Comparison of ENCODE assay signal across 17 cellular contexts in the genomic region with DNA sequence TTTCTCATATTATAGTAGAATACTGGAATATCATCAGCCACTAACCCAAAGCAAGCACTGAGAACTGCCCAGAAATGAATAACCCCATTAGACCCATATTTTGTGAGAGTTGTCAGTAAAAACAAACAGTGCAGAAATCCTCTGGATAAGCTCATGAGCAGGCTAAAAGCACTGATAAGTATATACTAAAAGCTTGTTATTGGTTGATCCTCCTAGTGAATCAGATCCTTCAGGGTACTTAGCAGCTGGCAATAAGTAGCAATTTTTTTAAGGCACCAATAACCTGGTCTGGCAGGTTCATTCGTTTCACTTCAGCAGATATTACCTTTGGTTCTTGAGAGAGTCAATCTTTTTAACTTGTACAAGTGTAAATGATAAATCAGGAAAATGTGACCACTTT. TPM values are rescaled to one million over a fixed set of nuclear protein-coding genes. Genes with fewer than 3 reads are reported as not detected.
DNase-seq lines count a peak whose midpoint lies in the region; ATAC-seq and TF ChIP-seq lines count a peak whose summit lies in the region.
"Had no signal": no experiment of that assay in that cellular context is flagged by ENCODE, and none has a peak within 500 bp of the region (broad histone marks: within the 10 kb centered on the region; RNA-seq: fewer than 3 reads in every experiment).

No MANE protein-coding gene starts in this region.

- H3K36me3 ChIP-seq in right atrium auricular region (no peaks in the 10 kb centered on the region), neural progenitor cell (no peaks in the 10 kb centered on the region), Karpas-422 (ENCODE audit: insufficient read depth, low read length) (no peaks in the 10 kb centered on the region)

- DNase-seq in right atrium auricular region (ENCODE audit: low spot score) = no peak
- DNase-seq in cardiac septum (ENCODE audit: low spot score) = no peak
- peak; percentile 26 for DNase-seq in epithelial cell of esophagus (ENCODE audit: low read depth)
- DNase-seq in neural progenitor cell (ENCODE audit: low spot score) = no peak
- no peak for DNase-seq in Karpas-422
- no peak for DNase-seq in NCI-H146 (lab: John Stamatoyannopoulos, UW)
- DNase-seq in globus pallidus (ENCODE audit: low spot score) = no peak
- DNase-seq: activated CD4-positive, alpha-beta T cell treated with anti-CD3 and anti-CD28 coated beads for 4 hours; activated T-cell treated with anti-CD3 and anti-CD28 coated beads, Interleukin-2, amount 50 U/mL, for 48 hours; Calu3; naive thymus-derived CD8-positive, alpha-beta T cell; NCI-H1048; NCI-H2227 treated with DMSO at 0.1 percent for 48 hours; small intestine had no signal

- H3K4me2 ChIP-seq in neural progenitor cell (peak overlapping the region; percentile 87), Karpas-422 (ENCODE audit: low read depth, low read length, poor library complexity, severe bottlenecking) (no peak overlapping the region)

- TF ChIP-seq CTCF in right atrium auricular region (IDR thresholded peaks at IDR 0.05) = no peak
- TF ChIP-seq CTCF in epithelial cell of esophagus (IDR thresholded peaks at IDR 0.05; ENCODE audit: insufficient read depth, low read depth, low read length, missing control alignments) = no peak
- no peak for TF ChIP-seq CTCF in neural progenitor cell (IDR thresholded peaks at IDR 0.05)

- peaks cover 2% of the 10 kb centered on the region for H3K27me3 Mint-ChIP-seq in neural progenitor cell (ENCODE audit: insufficient read depth, low read depth)

- H3K36me3 Mint-ChIP-seq in neural progenitor cell = no peaks in the 10 kb centered on the region
- H3K36me3 Mint-ChIP-seq: naive thymus-derived CD8-positive, alpha-beta T cell had no signal

- peaks cover 33% of the 10 kb centered on the region for H3K4me1 Mint-ChIP-seq in neural progenitor cell
- H3K4me1 Mint-ChIP-seq: naive thymus-derived CD8-positive, alpha-beta T cell had no signal

- H3K9me3 Mint-ChIP-seq in neural progenitor cell = no peaks in the 10 kb centered on the region

- H3K9ac ChIP-seq in neural progenitor cell = no peak overlapping the region
- H3K9ac ChIP-seq in Karpas-422 (ENCODE audit: low read length) = no peak overlapping the region

- no peak overlapping the region for H3K4me3 Mint-ChIP-seq in neural progenitor cell
- H3K4me3 Mint-ChIP-seq: naive thymus-derived CD8-positive, alpha-beta T cell had no signal

- no peaks in the 10 kb centered on the region for H4K20me1 ChIP-seq in neural progenitor cell (ENCODE audit: low read depth)
- H4K20me1 ChIP-seq in Karpas-422 (ENCODE audit: insufficient read depth, low read depth, low read length) = no peaks in the 10 kb centered on the region

- H3K27ac Mint-ChIP-seq in neural progenitor cell = no peak overlapping the region
- H3K27ac Mint-ChIP-seq: naive thymus-derived CD8-positive, alpha-beta T cell had no signal

- intact Hi-C loops in cardiac septum (cut with DNase I) = no loop called here

- peaks cover 20% of the 10 kb centered on the region for H3F3A ChIP-seq in neural progenitor cell (ENCODE audit: low read depth)

- H3K9me2 ChIP-seq in Karpas-422 (replicated peaks; ENCODE audit: insufficient read depth, low read length) = no peaks in the 10 kb centered on the region

- H3K4me1 ChIP-seq in right atrium auricular region = no peaks in the 10 kb centered on the region
- H3K4me1 ChIP-seq in neural progenitor cell = peaks cover 19% of the 10 kb centered on the region
- no peaks in the 10 kb centered on the region for H3K4me1 ChIP-seq in Karpas-422 (ENCODE audit: low read length)

- H2AFZ ChIP-seq in neural progenitor cell (replicated peaks) (no peak overlapping the region), Karpas-422 (ENCODE audit: low read length) (no peak overlapping the region)

- H3K79me2 ChIP-seq in neural progenitor cell (ENCODE audit: low read depth) (no peaks in the 10 kb centered on the region), Karpas-422 (ENCODE audit: low read length) (no peaks in the 10 kb centered on the region)

- no peaks in the 10 kb centered on the region for H3K27me3 ChIP-seq in right atrium auricular region
- no peaks in the 10 kb centered on the region for H3K27me3 ChIP-seq in neural progenitor cell
- no peaks in the 10 kb centered on the region for H3K27me3 ChIP-seq in Karpas-422 (ENCODE audit: low read length)

- H3K4me3 ChIP-seq in right atrium auricular region = peak overlapping the region; percentile 53 to 61
- H3K4me3 ChIP-seq in epithelial cell of esophagus (ENCODE audit: low read length) = no peak overlapping the region
- peak overlapping the region; percentile 53 for H3K4me3 ChIP-seq in neural progenitor cell
- H3K4me3 ChIP-seq in Karpas-422 (ENCODE audit: low read length) = no peak overlapping the region

- H3K27ac ChIP-seq in right atrium auricular region = no peak overlapping the region
- H3K27ac ChIP-seq in neural progenitor cell = no peak overlapping the region
- no peak overlapping the region for H3K27ac ChIP-seq in Karpas-422 (ENCODE audit: low read length)

- ATAC-seq in HG03175 (IDR thresholded peaks at IDR 0.05; ENCODE audit: unreplicated experiment) = no peak
- ATAC-seq: naive thymus-derived CD8-positive, alpha-beta T cell; Panc1 had no signal

- no peaks in the 10 kb centered on the region for H3K9me3 ChIP-seq in right atrium auricular region
- H3K9me3 ChIP-seq in neural progenitor cell (ENCODE audit: low read depth) = no peaks in the 10 kb centered on the region
- H3K9me3 ChIP-seq in Karpas-422 (ENCODE audit: low read length) = no peaks in the 10 kb centered on the region; the same call in 1 of the 2 replicates

RNA-seq across cellular contexts. Expression of a gene that starts 1.2 kb away (rescaled TPM):
- total RNA-seq in right atrium auricular region (10 to 100 TPM in 1 of 2 donors, 1 to 10 TPM in 1; 5.9 to 20.2 TPM), cardiac septum (9.4 TPM), neural progenitor cell (ENCODE audit: low replicate concordance) (3.3 and 7.1 TPM in 2 replicates)
- total RNA-seq in Karpas-422 (2014; rRNA removed; shearing (Covaris generic); ENCODE audit: low replicate concordance) = not detected in 2 replicates
- total RNA-seq: Calu3; naive thymus-derived CD8-positive, alpha-beta T cell; T-helper 1 cell treated with Interleukin-12 subunit alpha and Interleukin-12 subunit beta and Interleukin-4 antibody, amounts not matched to agents 30 ng/mL and 1 ng/mL, for 36 hours had no signal

Comparison
In these comparisons a context has a peak if more than half of its experiments do, and no peak if none do; other contexts are left out.
1. H3K4me3 ChIP-seq: peak in right atrium auricular region (2 of 2) and neural progenitor cell (single experiment); none in epithelial cell of esophagus (single experiment) and Karpas-422 (single experiment).